In genomic region chr7:57638651-57639050, GRCh38 we compare ENCODE assay signal across 24 cellular contexts.
"Had no signal": no experiment of that assay in that cellular context is flagged by ENCODE, and none has a peak within 500 bp of the region (broad histone marks: within the 10 kb centered on the region; RNA-seq: fewer than 3 reads in every experiment).

No MANE protein-coding gene starts in this region.

- H3K4me3 ChIP-seq: left ventricle myocardium inferior, lung, psoas muscle, skin epidermis, tibial nerve, upper lobe of right lung had no signal

- ATAC-seq: left colon; naive thymus-derived CD8-positive, alpha-beta T cell; psoas muscle; sciatic nerve; stimulated activated memory B cell treated with anti-CD40 and anti-IgM and Interleukin-4, amounts not matched to agents 10 μg/mL and 1 μg/mL and 100 μg/mL, for 72 hours; stimulated activated naive CD8-positive, alpha-beta T cell treated with anti-CD3 and anti-CD28 coated beads, Interleukin-15, amount 100 ng/mL, for 72 hours; upper lobe of right lung had no signal

- H3K4me1 Mint-ChIP-seq: mesothelial cell of epicardium; naive thymus-derived CD8-positive, alpha-beta T cell; nephron; neural crest cell; stimulated activated memory B cell treated with anti-CD40 and anti-IgM and Interleukin-4, amounts not matched to agents 10 μg/mL and 1 μg/mL and 100 μg/mL, for 72 hours; stimulated activated naive CD8-positive, alpha-beta T cell treated with anti-CD3 and anti-CD28 coated beads, Interleukin-15, amount 100 ng/mL, for 72 hours had no signal

- H3K27me3 Mint-ChIP-seq: naive thymus-derived CD8-positive, alpha-beta T cell; stimulated activated memory B cell treated with anti-CD40 and anti-IgM and Interleukin-4, amounts not matched to agents 10 μg/mL and 1 μg/mL and 100 μg/mL, for 72 hours; stimulated activated naive CD8-positive, alpha-beta T cell treated with anti-CD3 and anti-CD28 coated beads, Interleukin-15, amount 100 ng/mL, for 72 hours had no signal

- H3K4me1 ChIP-seq: left ventricle myocardium inferior, parathyroid adenoma, psoas muscle, tibial nerve, upper lobe of right lung had no signal

- H3K27ac Mint-ChIP-seq: mesothelial cell of epicardium; nephron; stimulated activated memory B cell treated with anti-CD40 and anti-IgM and Interleukin-4, amounts not matched to agents 10 μg/mL and 1 μg/mL and 100 μg/mL, for 72 hours; stimulated activated naive CD8-positive, alpha-beta T cell treated with anti-CD3 and anti-CD28 coated beads, Interleukin-15, amount 100 ng/mL, for 72 hours had no signal

- H3K4me3 Mint-ChIP-seq: mesothelial cell of epicardium; naive thymus-derived CD8-positive, alpha-beta T cell; nephron; neural crest cell; stimulated activated memory B cell treated with anti-CD40 and anti-IgM and Interleukin-4, amounts not matched to agents 10 μg/mL and 1 μg/mL and 100 μg/mL, for 72 hours; stimulated activated naive CD8-positive, alpha-beta T cell treated with anti-CD3 and anti-CD28 coated beads, Interleukin-15, amount 100 ng/mL, for 72 hours had no signal

- DNase-seq: hippocampal formation; left colon; left ventricle myocardium inferior; mesendoderm; naive thymus-derived CD8-positive, alpha-beta T cell; nucleus accumbens; psoas muscle; stimulated activated CD4-positive, alpha-beta T cell treated with anti-CD3 and anti-CD28 coated beads, Interleukin-1b, Interleukin-23, amount 100 ng/mL, for 48 hours; stimulated activated CD4-positive, alpha-beta T cell treated with anti-CD3 and anti-CD28 coated beads, Interleukin-2, amount 100 ng/mL, for 48 hours; stimulated activated CD4-positive, alpha-beta T cell treated with anti-CD3 and anti-CD28 coated beads, Interleukin-4, amount 100 ng/mL, for 4 hours; stimulated activated CD8-positive, alpha-beta memory T cell treated with anti-CD3 and anti-CD28 coated beads, Interleukin-4, amount 100 ng/mL, for 48 hours; stimulated activated naive CD4-positive, alpha-beta T cell treated with Interleukin-2 at 50 U/mL for 16 hours; stimulated activated naive CD8-positive, alpha-beta T cell treated with anti-CD3 and anti-CD28 coated beads, Interleukin-15, amount 100 ng/mL, for 72 hours; substantia nigra; upper lobe of right lung had no signal

- H3K36me3 ChIP-seq: left ventricle myocardium inferior, tibial nerve, upper lobe of right lung had no signal

- H3K27ac ChIP-seq: left ventricle myocardium inferior, parathyroid adenoma, psoas muscle, skin epidermis, tibial nerve, upper lobe of right lung had no signal

- H3K9me3 ChIP-seq: left ventricle myocardium inferior, psoas muscle, tibial nerve, upper lobe of right lung had no signal

- H3K36me3 Mint-ChIP-seq: mesothelial cell of epicardium; naive thymus-derived CD8-positive, alpha-beta T cell; stimulated activated memory B cell treated with anti-CD40 and anti-IgM and Interleukin-4, amounts not matched to agents 10 μg/mL and 1 μg/mL and 100 μg/mL, for 72 hours had no signal

- H3K27me3 ChIP-seq: tibial nerve, upper lobe of right lung had no signal
